Comparison of ENCODE assay signal across 34 cellular contexts in the genomic region with DNA sequence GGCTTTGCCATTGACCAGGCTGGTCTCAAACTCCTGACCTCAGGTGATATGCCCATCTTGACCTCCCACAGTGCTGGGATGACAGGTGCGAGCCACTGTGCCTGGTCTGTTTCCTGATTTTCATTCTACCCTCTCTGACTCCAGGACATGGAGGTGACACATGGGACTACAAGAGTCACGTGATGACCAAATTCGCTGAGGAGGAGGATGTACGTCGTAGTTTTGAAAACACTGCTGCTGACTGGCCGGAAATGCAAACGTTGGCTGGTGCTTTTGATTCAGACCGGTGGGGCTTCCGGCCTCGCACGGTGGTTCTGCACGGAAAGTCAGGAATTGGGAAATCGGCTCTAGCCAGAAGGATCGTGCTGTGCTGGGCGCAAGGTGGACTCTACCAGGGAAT. TPM values are rescaled to one million over a fixed set of nuclear protein-coding genes. Genes with fewer than 3 reads are reported as not detected.
"Had no signal": no experiment of that assay in that cellular context is flagged by ENCODE, and none has a peak within 500 bp of the region (broad histone marks: within the 10 kb centered on the region; RNA-seq: fewer than 3 reads in every experiment).

No MANE protein-coding gene starts in this region.

- FAIRE-seq: pancreas, urothelium cell line had no signal

- H3K36me3 ChIP-seq: neutrophil, pancreas, spleen, stomach, suprapubic skin, tibial artery, transverse colon, vagina had no signal

- H3K4me2 ChIP-seq: smooth muscle cell had no signal

- ATAC-seq: naive thymus-derived CD8-positive, alpha-beta T cell; natural killer cell treated with Interleukin-12 subunit alpha and Interleukin-12 subunit beta and Interleukin-15 and Interleukin-18, amount 100 ng/mL, for 72 hours; pancreas; psoas muscle; right cardiac atrium; sciatic nerve; stimulated activated memory B cell treated with anti-CD40 and anti-IgM and Interleukin-4, amounts not matched to agents 10 μg/mL and 1 μg/mL and 100 μg/mL, for 72 hours had no signal

- H3K4me3 ChIP-seq: pancreas, psoas muscle, skin epidermis, smooth muscle cell, spleen, stomach, suprapubic skin, testis, tibial artery, transverse colon, vagina had no signal

- H3K27me3 ChIP-seq: neutrophil, pancreas, stomach, suprapubic skin, testis, tibial artery, transverse colon, vagina had no signal

- H3K4me1 ChIP-seq: pancreas, psoas muscle, spleen, stomach, suprapubic skin, testis, tibial artery, transverse colon, vagina had no signal

- H3K9me3 ChIP-seq: neutrophil, pancreas, psoas muscle, testis, transverse colon, vagina had no signal

- H3K27ac ChIP-seq: neutrophil, pancreas, psoas muscle, skin epidermis, spleen, stomach, suprapubic skin, testis, tibial artery, transverse colon, vagina had no signal

- DNase-seq: naive B cell; naive thymus-derived CD8-positive, alpha-beta T cell; nephron progenitor cell; nucleus accumbens; pancreas; psoas muscle; right cardiac atrium; spleen; stimulated activated CD4-positive, alpha-beta T cell treated with anti-CD3 and anti-CD28 coated beads, Interleukin-12 subunit alpha, Interleukin-12 subunit beta, amount 100 ng/mL, for 4 hours; stimulated activated CD4-positive, alpha-beta T cell treated with anti-CD3 and anti-CD28 coated beads, Interleukin-1b, Interleukin-23, amount 100 ng/mL, for 48 hours; stimulated activated CD4-positive, alpha-beta T cell treated with anti-CD3 and anti-CD28 coated beads, Interleukin-4, amount 100 ng/mL, for 1 hour; stimulated activated CD4-positive, alpha-beta T cell treated with anti-CD3 and anti-CD28 coated beads, Interleukin-4, amount 100 ng/mL, for 4 hours; stimulated activated CD8-positive, alpha-beta memory T cell treated with anti-CD3 and anti-CD28 coated beads, Interleukin-4, amount 100 ng/mL, for 48 hours; stimulated activated naive CD4-positive, alpha-beta T cell; stomach; testis; tibial artery; transverse colon had no signal

RNA-seq across cellular contexts. Expression of gene NLRP5, which starts 40.2 kb away (rescaled TPM):
- total RNA-seq: naive thymus-derived CD8-positive, alpha-beta T cell; natural killer cell treated with Interleukin-12 subunit alpha and Interleukin-12 subunit beta and Interleukin-15 and Interleukin-18, amount 100 ng/mL, for 72 hours; neural crest cell; omental fat pad; osteocyte; pancreas; progenitor cell of endocrine pancreas; psoas muscle; renal cortical epithelial cell; right cardiac atrium; sciatic nerve; smooth muscle cell; spleen; stomach; subcutaneous adipose tissue; suprapubic skin; transverse colon; ureter; vagina had no signal
- polyA plus RNA-seq: naive thymus-derived CD8-positive, alpha-beta T cell; pancreas; psoas muscle; right cardiac atrium; smooth muscle cell; spleen; stomach had no signal
